25 cellular contexts compared by ENCODE assay signal in genomic region chr17:32385971-32386370, GRCh38.
"Had no signal": no experiment of that assay in that cellular context is flagged by ENCODE, and none has a peak within 500 bp of the region (broad histone marks: within the 10 kb centered on the region; RNA-seq: fewer than 3 reads in every experiment).

No MANE protein-coding gene starts in this region.

- ATAC-seq: activated CD8-positive, alpha-beta T cell treated with anti-CD3 and anti-CD28 coated beads, Interleukin-2, amount 10 ng/mL, durations not matched to agents 7 days and 5 days had no signal

- H3K27ac Mint-ChIP-seq: activated CD8-positive, alpha-beta T cell treated with anti-CD3 and anti-CD28 coated beads, Interleukin-2, amount 10 ng/mL, durations not matched to agents 7 days and 5 days; activated naive CD4-positive, alpha-beta T cell treated with anti-CD3 and anti-CD28 coated beads for 36 hours; T-helper 1 cell treated with Interleukin-12 subunit alpha and Interleukin-12 subunit beta and Interleukin-4 antibody, amounts not matched to agents 30 μg/mL and 1 μg/mL, for 36 hours had no signal

- H3K4me3 Mint-ChIP-seq: activated CD8-positive, alpha-beta T cell treated with anti-CD3 and anti-CD28 coated beads, Interleukin-2, amount 10 ng/mL, durations not matched to agents 7 days and 5 days; activated naive CD4-positive, alpha-beta T cell treated with anti-CD3 and anti-CD28 coated beads for 36 hours; activated naive CD8-positive, alpha-beta T cell; activated T-cell treated with anti-CD3 and anti-CD28 coated beads, Interleukin-2, amount 50 U/mL, for 24 hours; T-helper 1 cell treated with Interleukin-12 subunit alpha and Interleukin-12 subunit beta and Interleukin-4 antibody, amounts not matched to agents 30 μg/mL and 1 μg/mL, for 36 hours had no signal

- H3K4me3 ChIP-seq: cardiac muscle cell, MG63 had no signal

- H3K27me3 Mint-ChIP-seq: activated naive CD8-positive, alpha-beta T cell; activated T-cell treated with anti-CD3 and anti-CD28 coated beads, Interleukin-2, amount 50 U/mL, for 24 hours had no signal

- FAIRE-seq: astrocyte, RCC 7860 had no signal

- DNase-seq: activated CD4-positive, alpha-beta T cell treated with anti-CD3 and anti-CD28 coated beads for 48 hours; activated CD4-positive, alpha-beta T cell treated with anti-CD3 and anti-CD28 coated beads, Interleukin-2, amount 50 U/mL, for 4 hours; activated CD4-positive, CD25-positive, alpha-beta regulatory T cell treated with anti-CD3 and anti-CD28 coated beads, Interleukin-2, amount 50 U/mL, for 72 hours; activated CD8-positive, alpha-beta memory T cell treated with anti-CD3 and anti-CD28 coated beads, Interleukin-2, amount 50 U/mL, for 48 hours; activated CD8-positive, alpha-beta T cell treated with anti-CD3 and anti-CD28 coated beads, Interleukin-2, amount 10 ng/mL, durations not matched to agents 7 days and 5 days; activated gamma-delta T cell; activated naive CD4-positive, alpha-beta T cell treated with anti-CD3 and anti-CD28 coated beads for 36 hours; activated T-cell treated with anti-CD3 and anti-CD28 coated beads, Interleukin-2, amount 50 U/mL, for 24 hours; amygdala; brain microvascular endothelial cell; MG63; MV-4-11; NCI-H1092 treated with DMSO at 0.1 percent for 48 hours; NCI-H1417 treated with DMSO at 0.1 percent for 48 hours; NCI-H1694; NCI-H2029; NCI-H2107; NCI-H2171 treated with DMSO at 0.1 percent for 48 hours; NCI-H510A treated with DMSO at 0.1 percent for 48 hours; SHP77 treated with DMSO at 0.1 percent for 48 hours had no signal

- H3K9me3 Mint-ChIP-seq: activated naive CD4-positive, alpha-beta T cell treated with anti-CD3 and anti-CD28 coated beads for 36 hours; activated T-cell treated with anti-CD3 and anti-CD28 coated beads, Interleukin-2, amount 50 U/mL, for 24 hours; T-helper 1 cell treated with Interleukin-12 subunit alpha and Interleukin-12 subunit beta and Interleukin-4 antibody, amounts not matched to agents 30 μg/mL and 1 μg/mL, for 36 hours had no signal

- H3K27me3 ChIP-seq: brain microvascular endothelial cell, cardiac muscle cell, MG63 had no signal

- H3K9me3 ChIP-seq: MG63 had no signal

- H3K27ac ChIP-seq: brain microvascular endothelial cell, cardiac muscle cell had no signal
